Comparison of ENCODE assay signal across 16 cellular contexts in genomic region chr1:236059011-236059410, GRCh38. TPM values are rescaled to one million over a fixed set of nuclear protein-coding genes. Genes with fewer than 3 reads are reported as not detected.
DNase-seq lines count a peak whose midpoint lies in the region; ATAC-seq, FAIRE-seq and TF ChIP-seq lines count a peak whose summit lies in the region.
"Had no signal": no experiment of that assay in that cellular context is flagged by ENCODE, and none has a peak within 500 bp of the region (broad histone marks: within the 10 kb centered on the region; RNA-seq: fewer than 3 reads in every experiment).

No MANE protein-coding gene starts in this region.

- intact Hi-C loops in left ventricle myocardium superior (cut with micrococcal nuclease) (no loop called here), cardiac septum (cut with DNase I) (no loop called here), kidney (cut with DNase I) (no loop called here), sigmoid colon (cut with DNase I) (loop anchor here (10.0 kb wide), 1 partner anchor 54 kb away; no protein-coding TSS in a partner anchor)

- TF ChIP-seq POLR2A in sigmoid colon (IDR thresholded peaks at IDR 0.05): no peak

- H3K4me3 ChIP-seq in kidney (ENCODE audit: low read length in 2 of 2) (peak overlapping the region; percentile 26), sigmoid colon (peak overlapping the region in 3 of 4 donors; percentile 7 to 94 (median 16))
- H3K4me3 ChIP-seq: cardiac muscle cell had no signal

- H3K27me3 ChIP-seq in sigmoid colon: no peaks in the 10 kb centered on the region
- H3K27me3 ChIP-seq: cardiac muscle cell, Peyer's patch had no signal

- H3K27ac ChIP-seq in kidney (ENCODE audit: low read depth in 2 of 2, low read length in 2 of 2) (peak overlapping the region in 1 of 2 donors; percentile 39), sigmoid colon (peak overlapping the region; percentile 97 to 100 (median 100))
- H3K27ac ChIP-seq: cardiac muscle cell had no signal

- no peaks in the 10 kb centered on the region for H3K36me3 ChIP-seq in kidney (ENCODE audit: control insufficient read depth in 1 of 2, insufficient read depth in 2 of 2, low read length in 2 of 2)
- H3K36me3 ChIP-seq in sigmoid colon: peaks cover 0 to 22% (median 6%) of the 10 kb centered on the region in 4 donors
- H3K36me3 ChIP-seq: cardiac muscle cell, Peyer's patch had no signal

- 75 to 76% methylated on average over 5 of the region's 5 CpGs for WGBS in sigmoid colon, 2 donors

- H3K9me3 ChIP-seq in kidney (ENCODE audit: control insufficient read depth in 1 of 2, low read length in 2 of 2): no peaks in the 10 kb centered on the region
- no peaks in the 10 kb centered on the region for H3K9me3 ChIP-seq in sigmoid colon
- H3K9me3 ChIP-seq: Peyer's patch had no signal

- H3K4me1 ChIP-seq in kidney (ENCODE audit: control insufficient read depth in 1 of 2, insufficient read depth in 1 of 2, low read depth in 1 of 2, low read length in 2 of 2): peaks cover 10 to 11% of the 10 kb centered on the region in 2 donors
- H3K4me1 ChIP-seq in sigmoid colon: peaks cover 0 to 74% (median 66%) of the 10 kb centered on the region in 4 donors
- H3K4me1 ChIP-seq: Peyer's patch had no signal

- DNase-seq in left ventricle myocardium superior: no peak
- no peak for DNase-seq in cardiac septum (ENCODE audit: low spot score)
- no peak for DNase-seq in kidney
- DNase-seq in sigmoid colon: peak; percentile 55
- DNase-seq in NCI-H2171 treated with DMSO at 0.1 percent for 48 hours (lab: John Stamatoyannopoulos, UW): no peak
- DNase-seq in stimulated activated CD4-positive, alpha-beta T cell treated with anti-CD3 and anti-CD28 coated beads, Interleukin-4, amount 100 ng/mL, for 4 hours: no peak
- DNase-seq in GM20000 (ENCODE audit: low spot score): no peak
- DNase-seq: activated CD4-positive, alpha-beta T cell treated with anti-CD3 and anti-CD28 coated beads for 4 hours; activated effector memory CD4-positive, alpha-beta T cell treated with anti-CD3 and anti-CD28 coated beads, Interleukin-2, amount 50 U/mL, for 16 hours; GF-D8; head of caudate nucleus; natural killer cell; NCI-H1436; Peyer's patch had no signal

- no peak overlapping the region for H3K9ac ChIP-seq in kidney (ENCODE audit: low read length in 2 of 2)

- no peak for TF ChIP-seq EP300 in sigmoid colon (IDR thresholded peaks at IDR 0.05)

- ATAC-seq in left ventricle myocardium superior (peak; percentile 23), GM21619 (IDR thresholded peaks at IDR 0.05; ENCODE audit: unreplicated experiment) (no peak)

- peak; percentile 25 for FAIRE-seq in kidney (lab: Jason Lieb, UNC)

- TF ChIP-seq CTCF in kidney (IDR thresholded peaks at IDR 0.05; ENCODE audit: borderline replicate concordance, extremely low read depth, insufficient read depth) (no peak), sigmoid colon (IDR thresholded peaks at IDR 0.05) (no peak), GM20000 (IDR thresholded peaks at IDR 0.05; ENCODE audit: extremely low read depth, missing control alignments) (no peak)

RNA-seq across cellular contexts. Expression of gene NID1, which starts 5.9 kb away (rescaled TPM):
- total RNA-seq in left ventricle myocardium superior (47.6 TPM), cardiac septum (42.1 TPM), kidney (70.1 TPM), sigmoid colon (100 to 1,000 TPM; 136 to 242 (median 145) TPM)
- polyA plus RNA-seq in kidney (ENCODE audit: insufficient read depth, low read depth, low replicate concordance) (7.4 TPM), sigmoid colon (10 to 100 TPM in 1 of 3 donors, 1 to 10 TPM in 2; 3.9 to 29.9 (median 6.6) TPM)
